10 cellular contexts compared by ENCODE assay signal in the genomic region with DNA sequence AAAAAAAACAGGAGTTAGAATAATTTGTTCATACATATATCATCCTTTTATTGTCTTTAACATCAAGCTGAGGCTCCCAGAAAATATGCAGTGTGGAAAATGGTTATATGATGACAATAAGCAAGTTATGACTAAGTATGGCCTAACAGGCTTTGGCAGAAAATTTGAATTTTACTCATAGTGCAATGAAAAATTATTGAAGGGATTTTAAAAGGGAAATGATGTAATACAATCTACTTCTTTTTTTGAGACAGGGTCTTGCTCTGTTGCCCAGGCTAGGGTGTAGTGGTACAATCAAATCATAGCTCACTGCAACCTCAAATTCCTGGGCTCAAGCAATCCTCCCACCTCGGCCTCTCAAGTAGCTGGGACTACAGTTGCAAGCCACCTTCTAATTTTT.
DNase-seq lines count a peak whose midpoint lies in the region; ATAC-seq and TF ChIP-seq lines count a peak whose summit lies in the region.
"Had no signal": no experiment of that assay in that cellular context is flagged by ENCODE, and none has a peak within 500 bp of the region (broad histone marks: within the 10 kb centered on the region; RNA-seq: fewer than 3 reads in every experiment).

No MANE protein-coding gene starts in this region.

- H3K36me3 Mint-ChIP-seq in chondrocyte (ENCODE audit: low read depth), result peaks cover 6% of the 10 kb centered on the region

- TF ChIP-seq CTCF in C4-2B (conservative IDR thresholded peaks at IDR 0.05), result no peak
- no peak for TF ChIP-seq CTCF in chondrocyte (IDR thresholded peaks at IDR 0.05)

- H3K9me3 Mint-ChIP-seq in chondrocyte (ENCODE audit: low read depth), result no peaks in the 10 kb centered on the region

- DNase-seq in chondrocyte (ENCODE audit: low spot score) (no peak), NCI-H2196 (lab: John Stamatoyannopoulos, UW; ENCODE audit: unreplicated experiment) (no peak), HPDE6-E6E7 (ENCODE audit: extremely low spot score) (no peak), Kasumi-1 (lab: John Stamatoyannopoulos, UW) (no peak)
- no peak for DNase-seq in activated effector memory CD4-positive, alpha-beta T cell treated with anti-CD3 and anti-CD28 coated beads, Interleukin-2, amount 50 U/mL, for 16 hours
- DNase-seq: hypothalamus, NCI-H1930 had no signal

- H3K27me3 Mint-ChIP-seq in chondrocyte (ENCODE audit: low read depth), result no peaks in the 10 kb centered on the region

- peak overlapping the region; percentile 70; the same call in 1 of the 2 replicates for H3K27ac ChIP-seq in C4-2B

- H3K4me1 Mint-ChIP-seq in chondrocyte (ENCODE audit: low read depth), result peaks cover 19% of the 10 kb centered on the region

- peak overlapping the region; percentile 77 for H3K27ac Mint-ChIP-seq in chondrocyte (ENCODE audit: unreplicated experiment)

- ATAC-seq in GM19463 (IDR thresholded peaks at IDR 0.05; ENCODE audit: unreplicated experiment) (peak; percentile 27), HG03196 (IDR thresholded peaks at IDR 0.05; ENCODE audit: unreplicated experiment) (peak; percentile 19)

- no peak overlapping the region for H3K4me3 Mint-ChIP-seq in chondrocyte (ENCODE audit: unreplicated experiment)
